Comparison of ENCODE assay signal across 1 cellular context in genomic region chr15:42575188-42576039, GRCh38.
TF ChIP-seq lines count a peak whose summit lies in the region.

STARD9 (plus strand) TSS chr15:42575606; CDS start chr15:42575716, 110 bp downstream.

TF ChIP-seq in K562, 482 proteins besides CTCF, POLR2A, EP300 and RAD21 (continued from another document and continues in another):
- TF ChIP-seq ZNF165 (CRISPR knock-in tag; IDR thresholded peaks at IDR 0.05; ENCODE audit: borderline replicate concordance) (no peak), RCOR1 (IDR thresholded peaks at IDR 0.05; ENCODE audit: borderline replicate concordance in 1 of 2, low read depth in 2 of 2, low read length in 2 of 2) (peak in 1 of 2 experiments; percentile 51; a peak in 1 of 4 replicates), CTBP1 (IDR thresholded peaks at IDR 0.05; ENCODE audit: borderline replicate concordance) (peak; percentile 95), NCOA2 (IDR thresholded peaks at IDR 0.05; ENCODE audit: partially characterized antibody in 2 of 2) (no peak), CBX5 (IDR thresholded peaks at IDR 0.05; ENCODE audit: borderline replicate concordance, low read depth) (no peak), ZNF316 (IDR thresholded peaks at IDR 0.05) (no peak), PYGO2 (tag; IDR thresholded peaks at IDR 0.05) (no peak), HSF4 (CRISPR knock-in tag; IDR thresholded peaks at IDR 0.05; ENCODE audit: borderline replicate concordance) (no peak), ZNF764 (CRISPR knock-in tag; IDR thresholded peaks at IDR 0.05; ENCODE audit: low read depth) (no peak), GTF2A2 (tag; IDR thresholded peaks at IDR 0.05) (no peak), STAG1 (CRISPR knock-in tag; IDR thresholded peaks at IDR 0.05; ENCODE audit: borderline replicate concordance) (no peak), TGIF2 (CRISPR knock-in tag; IDR thresholded peaks at IDR 0.05) (no peak), ZNF699 (CRISPR knock-in tag; IDR thresholded peaks at IDR 0.05; ENCODE audit: insufficient replicate concordance) (no peak), MCM2 (IDR thresholded peaks at IDR 0.05; ENCODE audit: low read depth) (no peak), MEF2D (tag; conservative IDR thresholded peaks at IDR 0.05; ENCODE audit: low read depth) (no peak), SLC30A9 (CRISPR knock-in tag; IDR thresholded peaks at IDR 0.05) (no peak), CBFB (CRISPR knock-in tag; IDR thresholded peaks at IDR 0.05) (peak; percentile 79), ZNF263 (CRISPR knock-in tag; IDR thresholded peaks at IDR 0.05; ENCODE audit: borderline replicate concordance) (peak; percentile 49), TAF1 (IDR thresholded peaks at IDR 0.05; ENCODE audit: control insufficient read depth, extremely low read depth, insufficient read depth, low read length, severe bottlenecking) (peak; percentile 17), ZNF778 (CRISPR knock-in tag; IDR thresholded peaks at IDR 0.05) (no peak), POLR2AphosphoS2 (IDR thresholded peaks at IDR 0.05; ENCODE audit: low read length) (no peak), ZNF583 (CRISPR knock-in tag; IDR thresholded peaks at IDR 0.05) (no peak), SMARCA5 (IDR thresholded peaks at IDR 0.05) (no peak), FOXK2 (conservative IDR thresholded peaks at IDR 0.05 in 1 of 2, IDR thresholded peaks at IDR 0.05 in 1 of 2; ENCODE audit: low read depth in 2 of 2) (peak; percentile 59 to 73), ZFX (CRISPR knock-in tag; IDR thresholded peaks at IDR 0.05) (peak; percentile 65), ELF4 (CRISPR knock-in tag; IDR thresholded peaks at IDR 0.05) (no peak), POLR3G (IDR thresholded peaks at IDR 0.05; ENCODE audit: extremely low read depth, insufficient read length, insufficient replicate concordance) (no peak), NR3C1 (CRISPR knock-in tag; IDR thresholded peaks at IDR 0.05) (peak; percentile 67; the same call in 1 of the 2 replicates), MCM7 (IDR thresholded peaks at IDR 0.05) (no peak), ZBTB8A (IDR thresholded peaks at IDR 0.05; ENCODE audit: partially characterized antibody) (no peak), STAT5A (IDR thresholded peaks at IDR 0.05; ENCODE audit: borderline replicate concordance, low read length) (no peak), CSDE1 (IDR thresholded peaks at IDR 0.05) (no peak), CCNT2 (IDR thresholded peaks at IDR 0.05; ENCODE audit: borderline replicate concordance, extremely low read depth, insufficient read length, low read depth, low read length) (peak; percentile 71)
- TF ChIP-seq, protein P1, sequence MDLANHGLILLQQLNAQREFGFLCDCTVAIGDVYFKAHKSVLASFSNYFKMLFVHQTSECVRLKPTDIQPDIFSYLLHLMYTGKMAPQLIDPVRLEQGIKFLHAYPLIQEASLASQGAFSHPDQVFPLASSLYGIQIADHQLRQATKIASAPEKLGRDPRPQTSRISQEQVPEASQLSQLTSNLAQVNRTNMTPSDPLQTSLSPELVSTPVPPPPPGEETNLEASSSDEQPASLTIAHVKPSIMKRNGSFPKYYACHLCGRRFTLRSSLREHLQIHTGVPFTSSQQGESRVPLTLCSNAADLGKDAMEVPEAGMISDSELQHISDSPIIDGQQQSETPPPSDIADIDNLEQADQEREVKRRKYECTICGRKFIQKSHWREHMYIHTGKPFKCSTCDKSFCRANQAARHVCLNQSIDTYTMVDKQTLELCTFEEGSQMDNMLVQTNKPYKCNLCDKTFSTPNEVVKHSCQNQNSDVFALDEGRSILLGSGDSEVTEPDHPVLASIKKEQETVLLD (IDR thresholded peaks at IDR 0.05) = no peak
- TF ChIP-seq, protein P2, sequence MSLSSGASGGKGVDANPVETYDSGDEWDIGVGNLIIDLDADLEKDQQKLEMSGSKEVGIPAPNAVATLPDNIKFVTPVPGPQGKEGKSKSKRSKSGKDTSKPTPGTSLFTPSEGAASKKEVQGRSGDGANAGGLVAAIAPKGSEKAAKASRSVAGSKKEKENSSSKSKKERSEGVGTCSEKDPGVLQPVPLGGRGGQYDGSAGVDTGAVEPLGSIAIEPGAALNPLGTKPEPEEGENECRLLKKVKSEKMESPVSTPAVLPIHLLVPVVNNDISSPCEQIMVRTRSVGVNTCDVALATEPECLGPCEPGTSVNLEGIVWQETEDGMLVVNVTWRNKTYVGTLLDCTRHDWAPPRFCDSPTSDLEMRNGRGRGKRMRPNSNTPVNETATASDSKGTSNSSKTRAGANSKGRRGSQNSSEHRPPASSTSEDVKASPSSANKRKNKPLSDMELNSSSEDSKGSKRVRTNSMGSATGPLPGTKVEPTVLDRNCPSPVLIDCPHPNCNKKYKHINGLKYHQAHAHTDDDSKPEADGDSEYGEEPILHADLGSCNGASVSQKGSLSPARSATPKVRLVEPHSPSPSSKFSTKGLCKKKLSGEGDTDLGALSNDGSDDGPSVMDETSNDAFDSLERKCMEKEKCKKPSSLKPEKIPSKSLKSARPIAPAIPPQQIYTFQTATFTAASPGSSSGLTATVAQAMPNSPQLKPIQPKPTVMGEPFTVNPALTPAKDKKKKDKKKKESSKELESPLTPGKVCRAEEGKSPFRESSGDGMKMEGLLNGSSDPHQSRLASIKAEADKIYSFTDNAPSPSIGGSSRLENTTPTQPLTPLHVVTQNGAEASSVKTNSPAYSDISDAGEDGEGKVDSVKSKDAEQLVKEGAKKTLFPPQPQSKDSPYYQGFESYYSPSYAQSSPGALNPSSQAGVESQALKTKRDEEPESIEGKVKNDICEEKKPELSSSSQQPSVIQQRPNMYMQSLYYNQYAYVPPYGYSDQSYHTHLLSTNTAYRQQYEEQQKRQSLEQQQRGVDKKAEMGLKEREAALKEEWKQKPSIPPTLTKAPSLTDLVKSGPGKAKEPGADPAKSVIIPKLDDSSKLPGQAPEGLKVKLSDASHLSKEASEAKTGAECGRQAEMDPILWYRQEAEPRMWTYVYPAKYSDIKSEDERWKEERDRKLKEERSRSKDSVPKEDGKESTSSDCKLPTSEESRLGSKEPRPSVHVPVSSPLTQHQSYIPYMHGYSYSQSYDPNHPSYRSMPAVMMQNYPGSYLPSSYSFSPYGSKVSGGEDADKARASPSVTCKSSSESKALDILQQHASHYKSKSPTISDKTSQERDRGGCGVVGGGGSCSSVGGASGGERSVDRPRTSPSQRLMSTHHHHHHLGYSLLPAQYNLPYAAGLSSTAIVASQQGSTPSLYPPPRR (CRISPR knock-in tag; IDR thresholded peaks at IDR 0.05; ENCODE audit: borderline replicate concordance) = peak; percentile 92; the same call in 1 of the 2 replicates
- TF ChIP-seq, protein P3, sequence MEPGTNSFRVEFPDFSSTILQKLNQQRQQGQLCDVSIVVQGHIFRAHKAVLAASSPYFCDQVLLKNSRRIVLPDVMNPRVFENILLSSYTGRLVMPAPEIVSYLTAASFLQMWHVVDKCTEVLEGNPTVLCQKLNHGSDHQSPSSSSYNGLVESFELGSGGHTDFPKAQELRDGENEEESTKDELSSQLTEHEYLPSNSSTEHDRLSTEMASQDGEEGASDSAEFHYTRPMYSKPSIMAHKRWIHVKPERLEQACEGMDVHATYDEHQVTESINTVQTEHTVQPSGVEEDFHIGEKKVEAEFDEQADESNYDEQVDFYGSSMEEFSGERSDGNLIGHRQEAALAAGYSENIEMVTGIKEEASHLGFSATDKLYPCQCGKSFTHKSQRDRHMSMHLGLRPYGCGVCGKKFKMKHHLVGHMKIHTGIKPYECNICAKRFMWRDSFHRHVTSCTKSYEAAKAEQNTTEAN (CRISPR knock-in tag; IDR thresholded peaks at IDR 0.05) = peak; percentile 29; the same call in 1 of the 2 replicates
- TF ChIP-seq, protein P4, sequence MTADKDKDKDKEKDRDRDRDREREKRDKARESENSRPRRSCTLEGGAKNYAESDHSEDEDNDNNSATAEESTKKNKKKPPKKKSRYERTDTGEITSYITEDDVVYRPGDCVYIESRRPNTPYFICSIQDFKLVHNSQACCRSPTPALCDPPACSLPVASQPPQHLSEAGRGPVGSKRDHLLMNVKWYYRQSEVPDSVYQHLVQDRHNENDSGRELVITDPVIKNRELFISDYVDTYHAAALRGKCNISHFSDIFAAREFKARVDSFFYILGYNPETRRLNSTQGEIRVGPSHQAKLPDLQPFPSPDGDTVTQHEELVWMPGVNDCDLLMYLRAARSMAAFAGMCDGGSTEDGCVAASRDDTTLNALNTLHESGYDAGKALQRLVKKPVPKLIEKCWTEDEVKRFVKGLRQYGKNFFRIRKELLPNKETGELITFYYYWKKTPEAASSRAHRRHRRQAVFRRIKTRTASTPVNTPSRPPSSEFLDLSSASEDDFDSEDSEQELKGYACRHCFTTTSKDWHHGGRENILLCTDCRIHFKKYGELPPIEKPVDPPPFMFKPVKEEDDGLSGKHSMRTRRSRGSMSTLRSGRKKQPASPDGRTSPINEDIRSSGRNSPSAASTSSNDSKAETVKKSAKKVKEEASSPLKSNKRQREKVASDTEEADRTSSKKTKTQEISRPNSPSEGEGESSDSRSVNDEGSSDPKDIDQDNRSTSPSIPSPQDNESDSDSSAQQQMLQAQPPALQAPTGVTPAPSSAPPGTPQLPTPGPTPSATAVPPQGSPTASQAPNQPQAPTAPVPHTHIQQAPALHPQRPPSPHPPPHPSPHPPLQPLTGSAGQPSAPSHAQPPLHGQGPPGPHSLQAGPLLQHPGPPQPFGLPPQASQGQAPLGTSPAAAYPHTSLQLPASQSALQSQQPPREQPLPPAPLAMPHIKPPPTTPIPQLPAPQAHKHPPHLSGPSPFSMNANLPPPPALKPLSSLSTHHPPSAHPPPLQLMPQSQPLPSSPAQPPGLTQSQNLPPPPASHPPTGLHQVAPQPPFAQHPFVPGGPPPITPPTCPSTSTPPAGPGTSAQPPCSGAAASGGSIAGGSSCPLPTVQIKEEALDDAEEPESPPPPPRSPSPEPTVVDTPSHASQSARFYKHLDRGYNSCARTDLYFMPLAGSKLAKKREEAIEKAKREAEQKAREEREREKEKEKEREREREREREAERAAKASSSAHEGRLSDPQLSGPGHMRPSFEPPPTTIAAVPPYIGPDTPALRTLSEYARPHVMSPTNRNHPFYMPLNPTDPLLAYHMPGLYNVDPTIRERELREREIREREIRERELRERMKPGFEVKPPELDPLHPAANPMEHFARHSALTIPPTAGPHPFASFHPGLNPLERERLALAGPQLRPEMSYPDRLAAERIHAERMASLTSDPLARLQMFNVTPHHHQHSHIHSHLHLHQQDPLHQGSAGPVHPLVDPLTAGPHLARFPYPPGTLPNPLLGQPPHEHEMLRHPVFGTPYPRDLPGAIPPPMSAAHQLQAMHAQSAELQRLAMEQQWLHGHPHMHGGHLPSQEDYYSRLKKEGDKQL (CRISPR knock-in tag; IDR thresholded peaks at IDR 0.05; ENCODE audit: borderline replicate concordance) = no peak; the same call in 1 of the 2 replicates
- TF ChIP-seq, protein P5, sequence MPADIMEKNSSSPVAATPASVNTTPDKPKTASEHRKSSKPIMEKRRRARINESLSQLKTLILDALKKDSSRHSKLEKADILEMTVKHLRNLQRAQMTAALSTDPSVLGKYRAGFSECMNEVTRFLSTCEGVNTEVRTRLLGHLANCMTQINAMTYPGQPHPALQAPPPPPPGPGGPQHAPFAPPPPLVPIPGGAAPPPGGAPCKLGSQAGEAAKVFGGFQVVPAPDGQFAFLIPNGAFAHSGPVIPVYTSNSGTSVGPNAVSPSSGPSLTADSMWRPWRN (IDR thresholded peaks at IDR 0.05; ENCODE audit: low read depth) = peak; percentile 74
- TF ChIP-seq, protein P6, sequence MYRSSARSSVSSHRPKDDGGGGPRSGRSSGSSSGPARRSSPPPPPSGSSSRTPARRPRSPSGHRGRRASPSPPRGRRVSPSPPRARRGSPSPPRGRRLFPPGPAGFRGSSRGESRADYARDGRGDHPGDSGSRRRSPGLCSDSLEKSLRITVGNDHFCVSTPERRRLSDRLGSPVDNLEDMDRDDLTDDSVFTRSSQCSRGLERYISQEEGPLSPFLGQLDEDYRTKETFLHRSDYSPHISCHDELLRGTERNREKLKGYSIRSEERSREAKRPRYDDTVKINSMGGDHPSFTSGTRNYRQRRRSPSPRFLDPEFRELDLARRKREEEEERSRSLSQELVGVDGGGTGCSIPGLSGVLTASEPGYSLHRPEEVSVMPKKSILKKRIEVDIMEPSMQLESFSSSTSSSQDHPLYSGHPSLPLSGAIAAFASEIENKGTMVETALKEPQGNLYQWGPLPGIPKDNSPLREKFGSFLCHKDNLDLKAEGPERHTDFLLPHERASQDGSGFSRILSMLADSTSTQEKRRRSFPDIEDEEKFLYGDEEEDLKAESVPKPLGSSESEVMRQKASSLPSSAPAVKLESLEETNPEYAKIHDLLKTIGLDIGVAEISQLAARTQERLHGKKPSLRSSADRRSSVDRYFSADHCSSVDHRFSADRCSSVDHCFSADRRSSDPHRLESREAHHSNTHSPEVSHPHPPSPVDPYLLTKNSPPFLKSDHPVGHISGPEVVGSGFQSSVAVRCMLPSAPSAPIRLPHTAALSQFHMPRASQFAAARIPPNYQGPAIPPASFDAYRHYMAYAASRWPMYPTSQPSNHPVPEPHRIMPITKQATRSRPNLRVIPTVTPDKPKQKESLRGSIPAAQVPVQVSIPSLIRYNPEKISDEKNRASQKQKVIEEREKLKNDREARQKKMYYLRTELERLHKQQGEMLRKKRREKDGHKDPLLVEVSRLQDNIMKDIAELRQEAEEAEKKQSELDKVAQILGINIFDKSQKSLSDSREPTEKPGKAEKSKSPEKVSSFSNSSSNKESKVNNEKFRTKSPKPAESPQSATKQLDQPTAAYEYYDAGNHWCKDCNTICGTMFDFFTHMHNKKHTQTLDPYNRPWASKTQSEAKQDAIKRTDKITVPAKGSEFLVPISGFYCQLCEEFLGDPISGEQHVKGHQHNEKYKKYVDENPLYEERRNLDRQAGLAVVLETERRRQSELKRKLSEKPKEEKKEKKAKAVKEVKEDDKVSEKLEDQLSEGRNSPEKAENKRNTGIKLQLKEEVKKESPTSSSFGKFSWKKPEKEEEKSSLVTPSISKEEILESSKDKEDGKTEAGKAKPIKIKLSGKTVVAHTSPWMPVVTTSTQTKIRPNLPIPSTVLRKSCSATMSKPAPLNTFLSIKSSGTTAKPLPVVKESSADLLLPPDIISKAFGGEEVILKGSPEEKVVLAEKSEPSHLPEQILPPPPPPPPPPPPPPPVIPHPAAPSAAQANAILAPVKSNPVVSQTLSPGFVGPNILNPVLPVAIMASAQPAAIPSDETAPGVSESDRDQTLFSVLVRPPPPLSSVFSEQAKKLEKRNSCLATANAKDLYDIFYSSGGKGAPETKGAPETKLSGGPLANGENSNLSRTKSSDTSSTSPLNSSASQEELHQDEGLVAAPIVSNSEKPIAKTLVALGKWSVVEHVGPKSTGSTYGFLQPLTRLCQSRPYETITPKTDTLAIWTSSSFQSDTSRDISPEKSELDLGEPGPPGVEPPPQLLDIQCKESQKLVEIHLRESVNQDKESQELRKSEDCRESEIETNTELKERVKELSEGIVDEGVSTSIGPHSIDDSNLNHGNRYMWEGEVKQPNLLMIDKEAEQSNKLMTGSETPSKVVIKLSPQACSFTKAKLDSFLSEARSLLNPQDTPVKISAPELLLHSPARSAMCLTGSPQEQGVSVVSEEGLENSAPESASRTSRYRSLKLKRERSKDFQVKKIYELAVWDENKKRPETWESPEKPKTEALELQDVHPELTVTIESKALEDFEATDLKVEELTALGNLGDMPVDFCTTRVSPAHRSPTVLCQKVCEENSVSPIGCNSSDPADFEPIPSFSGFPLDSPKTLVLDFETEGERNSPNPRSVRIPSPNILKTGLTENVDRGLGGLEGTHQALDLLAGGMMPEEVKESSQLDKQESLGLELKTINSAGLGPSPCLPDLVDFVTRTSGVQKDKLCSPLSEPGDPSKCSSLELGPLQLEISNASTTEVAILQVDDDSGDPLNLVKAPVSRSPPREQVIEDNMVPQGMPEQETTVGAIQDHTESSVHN (IDR thresholded peaks at IDR 0.05; ENCODE audit: borderline replicate concordance in 1 of 2, low read depth in 1 of 2) = no peak
